In the genomic region with DNA sequence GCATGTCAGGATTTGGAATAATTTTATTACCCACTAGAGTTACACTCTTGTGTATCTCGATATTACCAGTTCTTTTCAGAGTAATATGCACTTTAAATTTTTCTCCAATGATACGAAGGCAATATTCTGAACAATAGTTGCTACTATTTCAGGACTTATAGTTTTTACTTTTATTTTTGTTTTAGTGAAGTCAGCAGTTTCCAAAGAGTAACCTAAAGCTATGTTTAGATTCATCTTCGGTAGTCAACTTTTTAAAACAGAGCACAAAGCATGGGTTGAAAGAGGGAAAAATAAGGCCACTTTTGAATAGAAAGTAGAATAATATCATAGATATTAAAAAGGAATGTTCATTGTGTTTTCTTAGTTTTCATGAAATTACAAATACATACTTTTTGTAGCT, we compare ENCODE assay signal across 31 cellular contexts.
"Had no signal": no experiment of that assay in that cellular context is flagged by ENCODE, and none has a peak within 500 bp of the region (broad histone marks: within the 10 kb centered on the region; RNA-seq: fewer than 3 reads in every experiment).

No MANE protein-coding gene starts in this region.

- H3K4me1 ChIP-seq: adrenal gland, body of pancreas, esophagus squamous epithelium, gastroesophageal sphincter, heart right ventricle had no signal

- H3K36me3 ChIP-seq: adrenal gland, esophagus squamous epithelium, gastroesophageal sphincter, heart right ventricle had no signal

- H3K9me3 ChIP-seq: adrenal gland, body of pancreas, esophagus squamous epithelium, gastroesophageal sphincter, heart right ventricle had no signal

- H3K27ac ChIP-seq: adrenal gland, body of pancreas, epithelial cell of prostate, esophagus squamous epithelium, gastroesophageal sphincter, heart right ventricle had no signal

- ATAC-seq: activated CD4-positive, alpha-beta T cell treated with anti-CD3 and anti-CD28 coated beads for 36 hours; activated CD8-positive, alpha-beta memory T cell treated with anti-CD3 and anti-CD28 coated beads, Interleukin-2, amount 10 ng/mL, durations not matched to agents 7 days and 5 days; activated CD8-positive, alpha-beta T cell treated with anti-CD3 and anti-CD28 coated beads, Interleukin-2, amount 10 ng/mL, durations not matched to agents 7 days and 5 days; activated naive CD8-positive, alpha-beta T cell treated with anti-CD3 and anti-CD28 coated beads, Interleukin-2, amount 50 U/mL, for 24 hours; body of pancreas; gastroesophageal sphincter; heart right ventricle had no signal

- H3K4me3 ChIP-seq: adrenal gland, body of pancreas, esophagus squamous epithelium, gastroesophageal sphincter, heart right ventricle had no signal

- DNase-seq: activated CD4-positive, alpha-beta memory T cell treated with anti-CD3 and anti-CD28 coated beads for 36 hours; activated CD4-positive, alpha-beta T cell treated with anti-CD3 and anti-CD28 coated beads for 36 hours; activated CD4-positive, alpha-beta T cell treated with anti-CD3 and anti-CD28 coated beads, Interleukin-2, amount 10 ng/mL, durations not matched to agents 24 days and 14 days; activated CD4-positive, CD25-positive, alpha-beta regulatory T cell; activated CD4-positive, CD25-positive, alpha-beta regulatory T cell treated with anti-CD3 and anti-CD28 coated beads, Interleukin-2, amount 50 U/mL, for 72 hours; activated CD8-positive, alpha-beta memory T cell treated with anti-CD3 and anti-CD28 coated beads, Interleukin-2, amount 10 ng/mL, durations not matched to agents 7 days and 5 days; activated CD8-positive, alpha-beta memory T cell treated with anti-CD3 and anti-CD28 coated beads, Interleukin-2, amount 50 U/mL, for 4 hours; activated CD8-positive, alpha-beta T cell treated with anti-CD3 and anti-CD28 coated beads, Interleukin-2, amount 10 ng/mL, durations not matched to agents 7 days and 5 days; activated effector memory CD4-positive, alpha-beta T cell treated with anti-CD3 and anti-CD28 coated beads, Interleukin-2, amount 50 U/mL, for 16 hours; activated naive CD4-positive, alpha-beta T cell treated with anti-CD3 and anti-CD28 coated beads for 36 hours; activated naive CD8-positive, alpha-beta T cell treated with anti-CD3 and anti-CD28 coated beads for 36 hours; activated naive CD8-positive, alpha-beta T cell treated with anti-CD3 and anti-CD28 coated beads, Interleukin-2, amount 50 U/mL, for 24 hours; activated T-cell treated with anti-CD3 and anti-CD28 coated beads, Interleukin-2, amount 50 U/mL, for 1 hour; activated T-cell treated with anti-CD3 and anti-CD28 coated beads, Interleukin-2, amount 50 U/mL, for 48 hours; adrenal gland; amygdala; aorta; body of pancreas; caudate nucleus; cortex of kidney; dermis blood vessel endothelial cell; effector CD4-positive, alpha-beta T cell; esophagus squamous epithelium; foreskin melanocyte; heart right ventricle; T-helper 2 cell had no signal

- FAIRE-seq: colon, endometrium, endothelial cell of umbilical vein had no signal

- H3K27me3 ChIP-seq: adrenal gland, body of pancreas, esophagus squamous epithelium, heart right ventricle had no signal
